9 cellular contexts compared by ENCODE assay signal in genomic region chrX:153688534-153688899, GRCh38. TPM values are rescaled to one million over a fixed set of nuclear protein-coding genes. Genes with fewer than 3 reads are reported as not detected.
DNase-seq lines count a peak whose midpoint lies in the region; ATAC-seq and TF ChIP-seq lines count a peak whose summit lies in the region.
"Had no signal": no experiment of that assay in that cellular context is flagged by ENCODE, and none has a peak within 500 bp of the region (broad histone marks: within the 10 kb centered on the region; RNA-seq: fewer than 3 reads in every experiment).

No MANE protein-coding gene starts in this region.

- H3K4me3 ChIP-seq in heart left ventricle = peak overlapping the region in 11 of 12 donors; percentile 20 to 69 (median 50)
- H3K4me3 ChIP-seq in iPS-15b (ENCODE audit: low read depth, low read length) = peak overlapping the region; percentile 39
- H3K4me3 ChIP-seq in upper lobe of right lung = peak overlapping the region; percentile 28

- H3K36me3 ChIP-seq in heart left ventricle (no peaks in the 10 kb centered on the region), iPS-15b (ENCODE audit: control insufficient read depth, insufficient read depth, low read length) (peaks cover 21% of the 10 kb centered on the region), upper lobe of right lung (no peaks in the 10 kb centered on the region)

- H3K27ac ChIP-seq in heart left ventricle (peak overlapping the region; percentile 58 to 92 (median 80)), upper lobe of right lung (no peak overlapping the region)

- H3K9me3 ChIP-seq in heart left ventricle = peaks cover 0 to 2% (median 0%) of the 10 kb centered on the region in 12 donors
- H3K9me3 ChIP-seq in iPS-15b (ENCODE audit: control insufficient read depth, insufficient read depth, low read length) = no peaks in the 10 kb centered on the region
- H3K9me3 ChIP-seq in upper lobe of right lung = no peaks in the 10 kb centered on the region

- 1 to 10% (median 1%) methylated on average over 2 to 51 of the region's 52 CpGs; no CpG with 5 or more reads in 1 of the 4 donors for WGBS in heart left ventricle, 4 donors

- ATAC-seq in heart left ventricle (no peak), Right ventricle myocardium superior (ENCODE audit: poor library complexity) (no peak), upper lobe of right lung (no peak)

- peaks cover 0 to 18% (median 0%) of the 10 kb centered on the region in 9 donors for H3K27me3 ChIP-seq in heart left ventricle
- H3K27me3 ChIP-seq in iPS-15b (ENCODE audit: control insufficient read depth, insufficient read depth, low read length) = no peaks in the 10 kb centered on the region
- no peaks in the 10 kb centered on the region for H3K27me3 ChIP-seq in upper lobe of right lung

- peak in 1 of 5 donors; percentile 19 for DNase-seq in heart left ventricle
- no peak for DNase-seq in Right ventricle myocardium superior
- no peak for DNase-seq in upper lobe of right lung
- DNase-seq in NCI-H82 treated with DMSO at 0.1 percent for 48 hours (lab: John Stamatoyannopoulos, UW; ENCODE audit: unreplicated experiment) = no peak
- no peak for DNase-seq in NCI-H146 treated with DMSO at 0.1 percent for 48 hours (lab: John Stamatoyannopoulos, UW; ENCODE audit: unreplicated experiment)
- DNase-seq: NCI-H1105 treated with DMSO at 0.1 percent for 48 hours, SIG-M5 had no signal

- intact Hi-C loops in heart left ventricle (cut with DNase I) (no loop called here), Right ventricle myocardium superior (cut with DNase I) (no loop called here), upper lobe of right lung (cut with DNase I) (no loop called here)

- H3K4me1 ChIP-seq in heart left ventricle (peaks cover 0 to 16% (median 0%) of the 10 kb centered on the region in 12 donors), iPS-15b (ENCODE audit: control insufficient read depth, insufficient read depth, low read length) (no peaks in the 10 kb centered on the region), upper lobe of right lung (no peaks in the 10 kb centered on the region)

- TF ChIP-seq POLR2A in heart left ventricle (IDR thresholded peaks at IDR 0.05) = no peak

- no peak overlapping the region for H3K9ac ChIP-seq in iPS-15b (ENCODE audit: low read depth, low read length)

- no peak for TF ChIP-seq CTCF in heart left ventricle (IDR thresholded peaks at IDR 0.05)
- TF ChIP-seq CTCF in upper lobe of right lung (IDR thresholded peaks at IDR 0.05) = no peak

RNA-seq across cellular contexts. Expression of gene SLC6A8, which starts 0.8 kb away (rescaled TPM):
- total RNA-seq in heart left ventricle (100 to 1,000 TPM; 113 to 203 (median 179) TPM), Right ventricle myocardium superior (192 TPM), upper lobe of right lung (8.0 TPM)
- 100 to 1,000 TPM; 138 to 241 TPM for polyA plus RNA-seq in heart left ventricle

RNA-seq across cellular contexts. Expression of gene PNCK, which starts 14.9 kb away (rescaled TPM):
- 1 to 10 TPM; 3.1 to 7.3 (median 6.6) TPM for total RNA-seq in heart left ventricle
- polyA plus RNA-seq in heart left ventricle = 1 to 10 TPM; 1.4 to 3.2 TPM
- 8.1 TPM for total RNA-seq in Right ventricle myocardium superior
- 0.72 TPM for total RNA-seq in upper lobe of right lung

RNA-seq across cellular contexts. Expression of gene BCAP31, which starts 35.7 kb away (rescaled TPM):
- total RNA-seq in heart left ventricle (100 to 1,000 TPM in 5 of 9 donors, 10 to 100 TPM in 4; 59.9 to 162 (median 102) TPM), Right ventricle myocardium superior (86.4 TPM), upper lobe of right lung (233 TPM)
- 100 to 1,000 TPM in 1 of 2 donors, 10 to 100 TPM in 1; 87.7 to 158 TPM for polyA plus RNA-seq in heart left ventricle

RNA-seq across cellular contexts. Expression of gene ABCD1, which starts 36.1 kb away (rescaled TPM):
- total RNA-seq in heart left ventricle (10 to 100 TPM; 13.5 to 25.6 (median 17.6) TPM), Right ventricle myocardium superior (14.7 TPM), upper lobe of right lung (15.1 TPM)
- polyA plus RNA-seq in heart left ventricle = 10 to 100 TPM; 12.9 to 13.5 TPM

RNA-seq across cellular contexts. Expression of gene DUSP9, which starts 41.5 kb away (rescaled TPM):
- total RNA-seq in heart left ventricle (under 1 TPM in 1 of 9 donors, not detected in 8; 0.25 TPM), Right ventricle myocardium superior (not detected), upper lobe of right lung (not detected)
- polyA plus RNA-seq in heart left ventricle = under 1 TPM in 1 of 2 donors, not detected in 1; 0.04 TPM
- total RNA-seq: posterior vena cava had no signal

Comparison
In these comparisons a context has a peak if more than half of its experiments do, and no peak if none do; other contexts are left out.
1. RNA of gene SLC6A8, which starts 0.8 kb away (total RNA-seq): 192 TPM in Right ventricle myocardium superior (single experiment) and 113 to 203 TPM in heart left ventricle; 8.0 TPM in upper lobe of right lung (single experiment); every median in the first group is over 10 times any median in the second.
2. Peak in every context shown above with its lines, with median percentiles within 50 percentile points of each other: H3K4me3 ChIP-seq.